Comparison of ENCODE assay signal across 1 cellular context in the genomic region with DNA sequence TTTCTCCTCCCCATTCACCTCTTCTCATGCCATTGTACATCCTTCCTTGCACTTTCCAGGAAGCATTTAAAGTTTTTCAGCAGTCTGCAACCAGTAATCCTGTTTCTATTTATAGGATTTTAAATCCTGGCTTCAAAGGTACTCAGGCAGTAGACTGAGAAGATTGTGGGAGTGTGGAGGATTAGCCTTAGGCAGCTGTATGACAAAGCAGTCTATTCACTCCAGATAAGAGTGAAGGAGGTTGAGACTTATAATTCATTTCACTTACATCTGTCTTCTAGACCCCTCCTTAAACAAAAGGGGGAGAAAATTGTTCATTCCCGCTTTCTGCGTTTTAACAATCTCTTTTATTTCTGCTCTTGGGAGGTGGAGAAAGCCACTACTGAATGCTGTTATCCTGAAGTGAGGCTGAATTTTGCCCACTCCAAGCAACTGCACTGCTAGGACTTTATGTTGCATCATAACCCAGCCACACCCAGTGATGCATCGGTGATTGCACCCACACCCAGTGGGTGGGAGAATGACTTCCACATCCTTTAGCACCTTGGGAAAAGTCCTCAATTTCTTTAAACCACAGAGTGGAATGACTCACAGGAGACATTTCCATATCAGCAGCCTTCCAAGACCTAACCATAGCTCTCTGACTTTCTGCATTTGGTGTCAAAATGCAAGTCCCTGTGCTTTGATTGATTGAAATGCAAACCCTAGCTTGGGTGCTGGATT.
TF ChIP-seq lines count a peak whose summit lies in the region.

No MANE protein-coding gene starts in this region.

TF ChIP-seq in IMR-90, 13 proteins besides CTCF, POLR2A, EP300 and RAD21:
- TF ChIP-seq CHD1 (IDR thresholded peaks at IDR 0.05; ENCODE audit: low read depth, low read length) (no peak), FOS (IDR thresholded peaks at IDR 0.05; ENCODE audit: low read depth, low read length) (peak; percentile 89), MAFK (IDR thresholded peaks at IDR 0.05; ENCODE audit: low read depth, low read length) (peak; percentile 41; the same call in 1 of the 2 replicates), RFX5 (IDR thresholded peaks at IDR 0.05; ENCODE audit: low read depth, low read length) (no peak), RCOR1 (IDR thresholded peaks at IDR 0.05; ENCODE audit: insufficient replicate concordance, low read length) (peak; percentile 62), BHLHE40 (IDR thresholded peaks at IDR 0.05; ENCODE audit: low read depth, low read length) (peak; percentile 71), NFE2L2 (IDR thresholded peaks at IDR 0.05; ENCODE audit: low read depth, low read length) (no peak), MXI1 (IDR thresholded peaks at IDR 0.05; ENCODE audit: borderline replicate concordance, low read depth, low read length) (no peak), MAZ (IDR thresholded peaks at IDR 0.05; ENCODE audit: borderline replicate concordance, low read depth, low read length) (0 out of 2 replicates have a peak, but pooled peaks have one; percentile 27), CEBPB (IDR thresholded peaks at IDR 0.05; ENCODE audit: low read depth, low read length) (peak; percentile 100), SMC3 (IDR thresholded peaks at IDR 0.05; ENCODE audit: low read depth, low read length) (0 out of 2 replicates have a peak, but pooled peaks have one; percentile 4)
- TF ChIP-seq, protein P1, sequence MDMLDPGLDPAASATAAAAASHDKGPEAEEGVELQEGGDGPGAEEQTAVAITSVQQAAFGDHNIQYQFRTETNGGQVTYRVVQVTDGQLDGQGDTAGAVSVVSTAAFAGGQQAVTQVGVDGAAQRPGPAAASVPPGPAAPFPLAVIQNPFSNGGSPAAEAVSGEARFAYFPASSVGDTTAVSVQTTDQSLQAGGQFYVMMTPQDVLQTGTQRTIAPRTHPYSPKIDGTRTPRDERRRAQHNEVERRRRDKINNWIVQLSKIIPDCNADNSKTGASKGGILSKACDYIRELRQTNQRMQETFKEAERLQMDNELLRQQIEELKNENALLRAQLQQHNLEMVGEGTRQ (IDR thresholded peaks at IDR 0.05; ENCODE audit: low read depth, low read length), result no peak
- TF ChIP-seq, protein P2, sequence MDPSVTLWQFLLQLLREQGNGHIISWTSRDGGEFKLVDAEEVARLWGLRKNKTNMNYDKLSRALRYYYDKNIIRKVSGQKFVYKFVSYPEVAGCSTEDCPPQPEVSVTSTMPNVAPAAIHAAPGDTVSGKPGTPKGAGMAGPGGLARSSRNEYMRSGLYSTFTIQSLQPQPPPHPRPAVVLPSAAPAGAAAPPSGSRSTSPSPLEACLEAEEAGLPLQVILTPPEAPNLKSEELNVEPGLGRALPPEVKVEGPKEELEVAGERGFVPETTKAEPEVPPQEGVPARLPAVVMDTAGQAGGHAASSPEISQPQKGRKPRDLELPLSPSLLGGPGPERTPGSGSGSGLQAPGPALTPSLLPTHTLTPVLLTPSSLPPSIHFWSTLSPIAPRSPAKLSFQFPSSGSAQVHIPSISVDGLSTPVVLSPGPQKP (IDR thresholded peaks at IDR 0.05; ENCODE audit: borderline replicate concordance, low read depth, low read length), result no peak
